1 cellular context compared by ENCODE assay signal in genomic region chr10:43491855-43492254, GRCh38.
TF ChIP-seq lines count a peak whose summit lies in the region.

No MANE protein-coding gene starts in this region.

TF ChIP-seq in GM23338, 12 proteins besides CTCF, POLR2A, EP300 and RAD21 (continued from another document):
- TF ChIP-seq, protein P1, sequence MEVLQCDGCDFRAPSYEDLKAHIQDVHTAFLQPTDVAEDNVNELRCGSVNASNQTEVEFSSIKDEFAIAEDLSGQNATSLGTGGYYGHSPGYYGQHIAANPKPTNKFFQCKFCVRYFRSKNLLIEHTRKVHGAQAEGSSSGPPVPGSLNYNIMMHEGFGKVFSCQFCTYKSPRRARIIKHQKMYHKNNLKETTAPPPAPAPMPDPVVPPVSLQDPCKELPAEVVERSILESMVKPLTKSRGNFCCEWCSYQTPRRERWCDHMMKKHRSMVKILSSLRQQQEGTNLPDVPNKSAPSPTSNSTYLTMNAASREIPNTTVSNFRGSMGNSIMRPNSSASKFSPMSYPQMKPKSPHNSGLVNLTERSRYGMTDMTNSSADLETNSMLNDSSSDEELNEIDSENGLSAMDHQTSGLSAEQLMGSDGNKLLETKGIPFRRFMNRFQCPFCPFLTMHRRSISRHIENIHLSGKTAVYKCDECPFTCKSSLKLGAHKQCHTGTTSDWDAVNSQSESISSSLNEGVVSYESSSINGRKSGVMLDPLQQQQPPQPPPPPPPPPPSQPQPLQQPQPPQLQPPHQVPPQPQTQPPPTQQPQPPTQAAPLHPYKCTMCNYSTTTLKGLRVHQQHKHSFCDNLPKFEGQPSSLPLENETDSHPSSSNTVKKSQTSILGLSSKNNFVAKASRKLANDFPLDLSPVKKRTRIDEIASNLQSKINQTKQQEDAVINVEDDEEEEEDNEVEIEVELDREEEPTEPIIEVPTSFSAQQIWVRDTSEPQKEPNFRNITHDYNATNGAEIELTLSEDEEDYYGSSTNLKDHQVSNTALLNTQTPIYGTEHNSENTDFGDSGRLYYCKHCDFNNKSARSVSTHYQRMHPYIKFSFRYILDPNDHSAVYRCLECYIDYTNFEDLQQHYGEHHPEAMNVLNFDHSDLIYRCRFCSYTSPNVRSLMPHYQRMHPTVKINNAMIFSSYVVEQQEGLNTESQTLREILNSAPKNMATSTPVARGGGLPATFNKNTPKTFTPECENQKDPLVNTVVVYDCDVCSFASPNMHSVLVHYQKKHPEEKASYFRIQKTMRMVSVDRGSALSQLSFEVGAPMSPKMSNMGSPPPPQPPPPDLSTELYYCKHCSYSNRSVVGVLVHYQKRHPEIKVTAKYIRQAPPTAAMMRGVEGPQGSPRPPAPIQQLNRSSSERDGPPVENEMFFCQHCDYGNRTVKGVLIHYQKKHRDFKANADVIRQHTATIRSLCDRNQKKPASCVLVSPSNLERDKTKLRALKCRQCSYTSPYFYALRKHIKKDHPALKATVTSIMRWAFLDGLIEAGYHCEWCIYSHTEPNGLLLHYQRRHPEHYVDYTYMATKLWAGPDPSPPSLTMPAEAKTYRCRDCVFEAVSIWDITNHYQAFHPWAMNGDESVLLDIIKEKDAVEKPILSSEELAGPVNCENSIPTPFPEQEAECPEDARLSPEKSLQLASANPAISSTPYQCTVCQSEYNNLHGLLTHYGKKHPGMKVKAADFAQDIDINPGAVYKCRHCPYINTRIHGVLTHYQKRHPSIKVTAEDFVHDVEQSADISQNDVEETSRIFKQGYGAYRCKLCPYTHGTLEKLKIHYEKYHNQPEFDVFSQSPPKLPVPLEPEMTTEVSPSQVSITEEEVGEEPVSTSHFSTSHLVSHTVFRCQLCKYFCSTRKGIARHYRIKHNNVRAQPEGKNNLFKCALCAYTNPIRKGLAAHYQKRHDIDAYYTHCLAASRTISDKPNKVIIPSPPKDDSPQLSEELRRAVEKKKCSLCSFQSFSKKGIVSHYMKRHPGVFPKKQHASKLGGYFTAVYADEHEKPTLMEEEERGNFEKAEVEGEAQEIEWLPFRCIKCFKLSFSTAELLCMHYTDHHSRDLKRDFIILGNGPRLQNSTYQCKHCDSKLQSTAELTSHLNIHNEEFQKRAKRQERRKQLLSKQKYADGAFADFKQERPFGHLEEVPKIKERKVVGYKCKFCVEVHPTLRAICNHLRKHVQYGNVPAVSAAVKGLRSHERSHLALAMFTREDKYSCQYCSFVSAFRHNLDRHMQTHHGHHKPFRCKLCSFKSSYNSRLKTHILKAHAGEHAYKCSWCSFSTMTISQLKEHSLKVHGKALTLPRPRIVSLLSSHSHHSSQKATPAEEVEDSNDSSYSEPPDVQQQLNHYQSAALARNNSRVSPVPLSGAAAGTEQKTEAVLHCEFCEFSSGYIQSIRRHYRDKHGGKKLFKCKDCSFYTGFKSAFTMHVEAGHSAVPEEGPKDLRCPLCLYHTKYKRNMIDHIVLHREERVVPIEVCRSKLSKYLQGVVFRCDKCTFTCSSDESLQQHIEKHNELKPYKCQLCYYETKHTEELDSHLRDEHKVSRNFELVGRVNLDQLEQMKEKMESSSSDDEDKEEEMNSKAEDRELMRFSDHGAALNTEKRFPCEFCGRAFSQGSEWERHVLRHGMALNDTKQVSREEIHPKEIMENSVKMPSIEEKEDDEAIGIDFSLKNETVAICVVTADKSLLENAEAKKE (CRISPR knock-in tag; IDR thresholded peaks at IDR 0.05) = no peak
